ENCODE assay signal across 1 cellular context in the genomic region with DNA sequence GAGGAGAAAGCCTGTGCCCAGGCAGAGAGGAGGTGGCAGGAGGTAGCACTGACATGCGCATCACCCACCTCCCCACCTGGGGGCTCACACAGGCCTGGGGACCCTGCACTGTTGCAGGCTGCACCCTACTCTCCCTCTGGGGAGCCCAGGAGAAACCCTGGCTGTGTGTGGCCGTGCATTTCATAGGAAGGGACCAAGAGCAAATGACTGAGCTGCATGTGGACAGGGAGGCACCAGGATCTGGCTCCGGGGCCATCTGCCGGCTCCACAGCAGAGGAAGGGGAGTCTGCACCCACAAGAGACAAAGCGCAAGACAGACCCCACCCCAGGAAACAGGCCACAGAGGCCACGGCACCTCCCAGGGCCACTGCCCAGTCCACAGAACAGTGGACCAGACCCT.
TF ChIP-seq lines count a peak whose summit lies in the region.

No MANE protein-coding gene starts in this region.

TF ChIP-seq in GM23338, 12 proteins besides CTCF, POLR2A, EP300 and RAD21:
- TF ChIP-seq, protein P1, sequence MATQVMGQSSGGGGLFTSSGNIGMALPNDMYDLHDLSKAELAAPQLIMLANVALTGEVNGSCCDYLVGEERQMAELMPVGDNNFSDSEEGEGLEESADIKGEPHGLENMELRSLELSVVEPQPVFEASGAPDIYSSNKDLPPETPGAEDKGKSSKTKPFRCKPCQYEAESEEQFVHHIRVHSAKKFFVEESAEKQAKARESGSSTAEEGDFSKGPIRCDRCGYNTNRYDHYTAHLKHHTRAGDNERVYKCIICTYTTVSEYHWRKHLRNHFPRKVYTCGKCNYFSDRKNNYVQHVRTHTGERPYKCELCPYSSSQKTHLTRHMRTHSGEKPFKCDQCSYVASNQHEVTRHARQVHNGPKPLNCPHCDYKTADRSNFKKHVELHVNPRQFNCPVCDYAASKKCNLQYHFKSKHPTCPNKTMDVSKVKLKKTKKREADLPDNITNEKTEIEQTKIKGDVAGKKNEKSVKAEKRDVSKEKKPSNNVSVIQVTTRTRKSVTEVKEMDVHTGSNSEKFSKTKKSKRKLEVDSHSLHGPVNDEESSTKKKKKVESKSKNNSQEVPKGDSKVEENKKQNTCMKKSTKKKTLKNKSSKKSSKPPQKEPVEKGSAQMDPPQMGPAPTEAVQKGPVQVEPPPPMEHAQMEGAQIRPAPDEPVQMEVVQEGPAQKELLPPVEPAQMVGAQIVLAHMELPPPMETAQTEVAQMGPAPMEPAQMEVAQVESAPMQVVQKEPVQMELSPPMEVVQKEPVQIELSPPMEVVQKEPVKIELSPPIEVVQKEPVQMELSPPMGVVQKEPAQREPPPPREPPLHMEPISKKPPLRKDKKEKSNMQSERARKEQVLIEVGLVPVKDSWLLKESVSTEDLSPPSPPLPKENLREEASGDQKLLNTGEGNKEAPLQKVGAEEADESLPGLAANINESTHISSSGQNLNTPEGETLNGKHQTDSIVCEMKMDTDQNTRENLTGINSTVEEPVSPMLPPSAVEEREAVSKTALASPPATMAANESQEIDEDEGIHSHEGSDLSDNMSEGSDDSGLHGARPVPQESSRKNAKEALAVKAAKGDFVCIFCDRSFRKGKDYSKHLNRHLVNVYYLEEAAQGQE (IDR thresholded peaks at IDR 0.05; ENCODE audit: unreplicated experiment): no peak
- TF ChIP-seq STAT1 (IDR thresholded peaks at IDR 0.05; ENCODE audit: unreplicated experiment) (no peak), ZNF114 (CRISPR knock-in tag; IDR thresholded peaks at IDR 0.05) (no peak), EZH2 (IDR thresholded peaks at IDR 0.05; ENCODE audit: low read depth, unreplicated experiment) (no peak), ZNF331 (CRISPR knock-in tag; IDR thresholded peaks at IDR 0.05; ENCODE audit: low read depth) (no peak), JUNB (IDR thresholded peaks at IDR 0.05; ENCODE audit: unreplicated experiment) (no peak), NANOG (IDR thresholded peaks at IDR 0.05; ENCODE audit: borderline replicate concordance) (no peak)
- TF ChIP-seq, protein P2, sequence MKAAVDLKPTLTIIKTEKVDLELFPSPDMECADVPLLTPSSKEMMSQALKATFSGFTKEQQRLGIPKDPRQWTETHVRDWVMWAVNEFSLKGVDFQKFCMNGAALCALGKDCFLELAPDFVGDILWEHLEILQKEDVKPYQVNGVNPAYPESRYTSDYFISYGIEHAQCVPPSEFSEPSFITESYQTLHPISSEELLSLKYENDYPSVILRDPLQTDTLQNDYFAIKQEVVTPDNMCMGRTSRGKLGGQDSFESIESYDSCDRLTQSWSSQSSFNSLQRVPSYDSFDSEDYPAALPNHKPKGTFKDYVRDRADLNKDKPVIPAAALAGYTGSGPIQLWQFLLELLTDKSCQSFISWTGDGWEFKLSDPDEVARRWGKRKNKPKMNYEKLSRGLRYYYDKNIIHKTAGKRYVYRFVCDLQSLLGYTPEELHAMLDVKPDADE (IDR thresholded peaks at IDR 0.05): no peak
- TF ChIP-seq, protein P3, sequence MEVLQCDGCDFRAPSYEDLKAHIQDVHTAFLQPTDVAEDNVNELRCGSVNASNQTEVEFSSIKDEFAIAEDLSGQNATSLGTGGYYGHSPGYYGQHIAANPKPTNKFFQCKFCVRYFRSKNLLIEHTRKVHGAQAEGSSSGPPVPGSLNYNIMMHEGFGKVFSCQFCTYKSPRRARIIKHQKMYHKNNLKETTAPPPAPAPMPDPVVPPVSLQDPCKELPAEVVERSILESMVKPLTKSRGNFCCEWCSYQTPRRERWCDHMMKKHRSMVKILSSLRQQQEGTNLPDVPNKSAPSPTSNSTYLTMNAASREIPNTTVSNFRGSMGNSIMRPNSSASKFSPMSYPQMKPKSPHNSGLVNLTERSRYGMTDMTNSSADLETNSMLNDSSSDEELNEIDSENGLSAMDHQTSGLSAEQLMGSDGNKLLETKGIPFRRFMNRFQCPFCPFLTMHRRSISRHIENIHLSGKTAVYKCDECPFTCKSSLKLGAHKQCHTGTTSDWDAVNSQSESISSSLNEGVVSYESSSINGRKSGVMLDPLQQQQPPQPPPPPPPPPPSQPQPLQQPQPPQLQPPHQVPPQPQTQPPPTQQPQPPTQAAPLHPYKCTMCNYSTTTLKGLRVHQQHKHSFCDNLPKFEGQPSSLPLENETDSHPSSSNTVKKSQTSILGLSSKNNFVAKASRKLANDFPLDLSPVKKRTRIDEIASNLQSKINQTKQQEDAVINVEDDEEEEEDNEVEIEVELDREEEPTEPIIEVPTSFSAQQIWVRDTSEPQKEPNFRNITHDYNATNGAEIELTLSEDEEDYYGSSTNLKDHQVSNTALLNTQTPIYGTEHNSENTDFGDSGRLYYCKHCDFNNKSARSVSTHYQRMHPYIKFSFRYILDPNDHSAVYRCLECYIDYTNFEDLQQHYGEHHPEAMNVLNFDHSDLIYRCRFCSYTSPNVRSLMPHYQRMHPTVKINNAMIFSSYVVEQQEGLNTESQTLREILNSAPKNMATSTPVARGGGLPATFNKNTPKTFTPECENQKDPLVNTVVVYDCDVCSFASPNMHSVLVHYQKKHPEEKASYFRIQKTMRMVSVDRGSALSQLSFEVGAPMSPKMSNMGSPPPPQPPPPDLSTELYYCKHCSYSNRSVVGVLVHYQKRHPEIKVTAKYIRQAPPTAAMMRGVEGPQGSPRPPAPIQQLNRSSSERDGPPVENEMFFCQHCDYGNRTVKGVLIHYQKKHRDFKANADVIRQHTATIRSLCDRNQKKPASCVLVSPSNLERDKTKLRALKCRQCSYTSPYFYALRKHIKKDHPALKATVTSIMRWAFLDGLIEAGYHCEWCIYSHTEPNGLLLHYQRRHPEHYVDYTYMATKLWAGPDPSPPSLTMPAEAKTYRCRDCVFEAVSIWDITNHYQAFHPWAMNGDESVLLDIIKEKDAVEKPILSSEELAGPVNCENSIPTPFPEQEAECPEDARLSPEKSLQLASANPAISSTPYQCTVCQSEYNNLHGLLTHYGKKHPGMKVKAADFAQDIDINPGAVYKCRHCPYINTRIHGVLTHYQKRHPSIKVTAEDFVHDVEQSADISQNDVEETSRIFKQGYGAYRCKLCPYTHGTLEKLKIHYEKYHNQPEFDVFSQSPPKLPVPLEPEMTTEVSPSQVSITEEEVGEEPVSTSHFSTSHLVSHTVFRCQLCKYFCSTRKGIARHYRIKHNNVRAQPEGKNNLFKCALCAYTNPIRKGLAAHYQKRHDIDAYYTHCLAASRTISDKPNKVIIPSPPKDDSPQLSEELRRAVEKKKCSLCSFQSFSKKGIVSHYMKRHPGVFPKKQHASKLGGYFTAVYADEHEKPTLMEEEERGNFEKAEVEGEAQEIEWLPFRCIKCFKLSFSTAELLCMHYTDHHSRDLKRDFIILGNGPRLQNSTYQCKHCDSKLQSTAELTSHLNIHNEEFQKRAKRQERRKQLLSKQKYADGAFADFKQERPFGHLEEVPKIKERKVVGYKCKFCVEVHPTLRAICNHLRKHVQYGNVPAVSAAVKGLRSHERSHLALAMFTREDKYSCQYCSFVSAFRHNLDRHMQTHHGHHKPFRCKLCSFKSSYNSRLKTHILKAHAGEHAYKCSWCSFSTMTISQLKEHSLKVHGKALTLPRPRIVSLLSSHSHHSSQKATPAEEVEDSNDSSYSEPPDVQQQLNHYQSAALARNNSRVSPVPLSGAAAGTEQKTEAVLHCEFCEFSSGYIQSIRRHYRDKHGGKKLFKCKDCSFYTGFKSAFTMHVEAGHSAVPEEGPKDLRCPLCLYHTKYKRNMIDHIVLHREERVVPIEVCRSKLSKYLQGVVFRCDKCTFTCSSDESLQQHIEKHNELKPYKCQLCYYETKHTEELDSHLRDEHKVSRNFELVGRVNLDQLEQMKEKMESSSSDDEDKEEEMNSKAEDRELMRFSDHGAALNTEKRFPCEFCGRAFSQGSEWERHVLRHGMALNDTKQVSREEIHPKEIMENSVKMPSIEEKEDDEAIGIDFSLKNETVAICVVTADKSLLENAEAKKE (CRISPR knock-in tag; IDR thresholded peaks at IDR 0.05): no peak
TF ChIP-seq in GM23338: peak in this region for 0.
